Comparison of ENCODE assay signal across 14 cellular contexts in the genomic region with DNA sequence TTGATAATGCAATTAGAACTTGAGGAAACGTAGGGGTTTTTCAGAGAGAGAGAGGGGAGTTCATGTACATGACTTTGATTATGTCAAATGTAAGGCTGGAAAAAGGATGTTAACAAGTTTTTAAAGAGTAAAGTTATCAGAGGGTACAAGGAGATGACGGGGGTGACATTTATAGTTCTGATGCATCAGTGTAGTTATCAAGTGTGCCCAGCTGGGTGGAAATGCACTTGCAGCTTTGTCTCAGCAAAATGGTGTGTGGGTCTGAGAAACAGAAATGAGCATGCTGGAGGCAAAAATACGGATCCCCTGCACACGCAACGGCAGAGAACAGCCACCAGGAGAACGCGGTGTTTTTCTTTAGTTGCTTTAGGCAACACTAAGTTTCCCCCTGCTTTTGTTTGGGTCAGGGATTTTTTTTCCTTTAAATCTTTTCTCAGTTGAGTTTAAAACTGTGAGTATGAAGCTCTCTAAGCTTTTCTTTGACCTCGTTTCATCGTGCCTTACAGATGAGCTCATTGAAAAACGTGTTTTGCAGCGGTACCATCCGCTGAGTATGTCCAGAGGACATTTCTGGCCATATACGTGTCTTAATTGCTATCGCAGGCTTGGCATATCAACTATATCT.
DNase-seq lines count a peak whose midpoint lies in the region; ATAC-seq, FAIRE-seq and TF ChIP-seq lines count a peak whose summit lies in the region.
"Had no signal": no experiment of that assay in that cellular context is flagged by ENCODE, and none has a peak within 500 bp of the region (broad histone marks: within the 10 kb centered on the region; RNA-seq: fewer than 3 reads in every experiment).

No MANE protein-coding gene starts in this region.

- H3K4me2 ChIP-seq in astrocyte (ENCODE audit: low read length): peak overlapping the region; percentile 1

- no peaks in the 10 kb centered on the region for H3K4me1 ChIP-seq in astrocyte (ENCODE audit: insufficient read depth, low read length)
- H3K4me1 ChIP-seq: Caco-2 had no signal

- no peak overlapping the region for H3K27ac Mint-ChIP-seq in astrocyte (ENCODE audit: unreplicated experiment)
- H3K27ac Mint-ChIP-seq in activated CD4-positive, alpha-beta T cell treated with anti-CD3 and anti-CD28 coated beads, Interleukin-2, amount 10 ng/mL, durations not matched to agents 24 days and 14 days: no peak overlapping the region
- H3K27ac Mint-ChIP-seq in activated CD8-positive, alpha-beta memory T cell treated with anti-CD3 and anti-CD28 coated beads, Interleukin-2, amount 10 ng/mL, durations not matched to agents 7 days and 5 days: no peak overlapping the region
- H3K27ac Mint-ChIP-seq: naive B cell had no signal

- no peak for TF ChIP-seq CTCF in astrocyte (IDR thresholded peaks at IDR 0.05; ENCODE audit: insufficient read depth, low read depth, low read length)

- H3K36me3 ChIP-seq in astrocyte (ENCODE audit: insufficient read depth, low read length): no peaks in the 10 kb centered on the region

- peak; percentile 46 for ATAC-seq in left ventricle myocardium superior
- no peak for ATAC-seq in activated CD8-positive, alpha-beta memory T cell treated with anti-CD3 and anti-CD28 coated beads, Interleukin-2, amount 10 ng/mL, durations not matched to agents 7 days and 5 days

- H3K4me3 Mint-ChIP-seq in astrocyte (ENCODE audit: unreplicated experiment): no peak overlapping the region
- no peak overlapping the region for H3K4me3 Mint-ChIP-seq in activated CD4-positive, alpha-beta T cell treated with anti-CD3 and anti-CD28 coated beads, Interleukin-2, amount 10 ng/mL, durations not matched to agents 24 days and 14 days
- H3K4me3 Mint-ChIP-seq in activated CD8-positive, alpha-beta memory T cell treated with anti-CD3 and anti-CD28 coated beads, Interleukin-2, amount 10 ng/mL, durations not matched to agents 7 days and 5 days: no peak overlapping the region
- H3K4me3 Mint-ChIP-seq: naive B cell had no signal

- no peaks in the 10 kb centered on the region for H3K36me3 Mint-ChIP-seq in astrocyte (ENCODE audit: low read depth, unreplicated experiment)
- no peaks in the 10 kb centered on the region for H3K36me3 Mint-ChIP-seq in activated CD4-positive, alpha-beta T cell treated with anti-CD3 and anti-CD28 coated beads, Interleukin-2, amount 10 ng/mL, durations not matched to agents 24 days and 14 days (ENCODE audit: low read depth)
- H3K36me3 Mint-ChIP-seq in activated CD8-positive, alpha-beta memory T cell treated with anti-CD3 and anti-CD28 coated beads, Interleukin-2, amount 10 ng/mL, durations not matched to agents 7 days and 5 days: no peaks in the 10 kb centered on the region

- DNase-seq in GM03348 (ENCODE audit: low spot score) (peak; percentile 66), astrocyte (ENCODE audit: low read depth) (peak; percentile 32), left ventricle myocardium superior (no peak), skeletal muscle cell (ENCODE audit: low read depth) (peak; percentile 41), urothelium cell line (ENCODE audit: low spot score) (no peak), middle frontal gyrus (ENCODE audit: extremely low spot score, low spot score) (no peak)
- DNase-seq in activated CD4-positive, alpha-beta T cell treated with anti-CD3 and anti-CD28 coated beads, Interleukin-2, amount 10 ng/mL, durations not matched to agents 24 days and 14 days: no peak
- no peak for DNase-seq in activated CD8-positive, alpha-beta memory T cell treated with anti-CD3 and anti-CD28 coated beads, Interleukin-2, amount 10 ng/mL, durations not matched to agents 7 days and 5 days
- DNase-seq: aorta; Caco-2; naive B cell; NCI-H748 treated with DMSO at 0.1 percent for 48 hours; stimulated activated CD4-positive, alpha-beta T cell treated with anti-CD3 and anti-CD28 coated beads, Interleukin-2, amount 100 ng/mL, for 24 hours; SW 1271 had no signal

- H3K79me2 ChIP-seq in astrocyte (ENCODE audit: insufficient read depth, low read length): no peaks in the 10 kb centered on the region

- FAIRE-seq in astrocyte (lab: Jason Lieb, UNC) (peak; percentile 54), urothelium cell line (lab: Jason Lieb, UNC) (no peak)

- H3K9me3 ChIP-seq in astrocyte (ENCODE audit: insufficient read depth, low read depth, low read length): no peaks in the 10 kb centered on the region
- H3K9me3 ChIP-seq: Caco-2 had no signal

- no peaks in the 10 kb centered on the region for H3K27me3 Mint-ChIP-seq in astrocyte (ENCODE audit: low read depth, unreplicated experiment)
- no peaks in the 10 kb centered on the region for H3K27me3 Mint-ChIP-seq in activated CD4-positive, alpha-beta T cell treated with anti-CD3 and anti-CD28 coated beads, Interleukin-2, amount 10 ng/mL, durations not matched to agents 24 days and 14 days
- no peaks in the 10 kb centered on the region for H3K27me3 Mint-ChIP-seq in activated CD8-positive, alpha-beta memory T cell treated with anti-CD3 and anti-CD28 coated beads, Interleukin-2, amount 10 ng/mL, durations not matched to agents 7 days and 5 days

- CTCF ChIA-PET in activated CD8-positive, alpha-beta memory T cell treated with anti-CD3 and anti-CD28 coated beads, Interleukin-2, amount 10 ng/mL, durations not matched to agents 7 days and 5 days (lab: Charles Lee): interaction anchor here (0.7 kb wide), 1 partner anchor 15 kb away, joined by 3 read pairs; no protein-coding TSS in a partner anchor

- intact Hi-C loops in left ventricle myocardium superior (cut with micrococcal nuclease): no loop called here
- intact Hi-C loops in activated CD4-positive, alpha-beta T cell treated with anti-CD3 and anti-CD28 coated beads, Interleukin-2, amount 10 ng/mL, durations not matched to agents 24 days and 14 days (cut with micrococcal nuclease): no loop called here

- peak overlapping the region; percentile 16 for H3K27ac ChIP-seq in astrocyte (ENCODE audit: low read depth, low read length)

- H3K9ac ChIP-seq in astrocyte (ENCODE audit: low read length): no peak overlapping the region

- no peaks in the 10 kb centered on the region for H3K27me3 ChIP-seq in astrocyte (ENCODE audit: insufficient read depth, low read length)

- no peak overlapping the region for H3K4me3 ChIP-seq in astrocyte (ENCODE audit: insufficient read depth, low read depth, low read length)
- H3K4me3 ChIP-seq in skeletal muscle cell (ENCODE audit: low read depth, low read length): no peak overlapping the region

- H3K4me1 Mint-ChIP-seq in astrocyte (ENCODE audit: low read depth, unreplicated experiment): peaks cover 2% of the 10 kb centered on the region
- H3K4me1 Mint-ChIP-seq in activated CD4-positive, alpha-beta T cell treated with anti-CD3 and anti-CD28 coated beads, Interleukin-2, amount 10 ng/mL, durations not matched to agents 24 days and 14 days: no peaks in the 10 kb centered on the region
- no peaks in the 10 kb centered on the region for H3K4me1 Mint-ChIP-seq in activated CD8-positive, alpha-beta memory T cell treated with anti-CD3 and anti-CD28 coated beads, Interleukin-2, amount 10 ng/mL, durations not matched to agents 7 days and 5 days
- H3K4me1 Mint-ChIP-seq: naive B cell had no signal

- no peak overlapping the region for H2AFZ ChIP-seq in astrocyte (ENCODE audit: low read depth, low read length)

- H4K20me1 ChIP-seq in astrocyte (ENCODE audit: insufficient read depth, low read length): no peaks in the 10 kb centered on the region

- H3K9me3 Mint-ChIP-seq in astrocyte (ENCODE audit: unreplicated experiment): no peaks in the 10 kb centered on the region
- no peaks in the 10 kb centered on the region for H3K9me3 Mint-ChIP-seq in activated CD4-positive, alpha-beta T cell treated with anti-CD3 and anti-CD28 coated beads, Interleukin-2, amount 10 ng/mL, durations not matched to agents 24 days and 14 days
- H3K9me3 Mint-ChIP-seq in activated CD8-positive, alpha-beta memory T cell treated with anti-CD3 and anti-CD28 coated beads, Interleukin-2, amount 10 ng/mL, durations not matched to agents 7 days and 5 days (ENCODE audit: low read depth): no peaks in the 10 kb centered on the region

Comparison
In these comparisons a context has a peak if more than half of its experiments do, and no peak if none do; other contexts are left out.
1. DNase-seq: peak in GM03348 (single experiment), astrocyte (single experiment) and skeletal muscle cell (single experiment); none in left ventricle myocardium superior (single experiment), activated CD4-positive, alpha-beta T cell treated with anti-CD3 and anti-CD28 coated beads, Interleukin-2, amount 10 ng/mL, durations not matched to agents 24 days and 14 days (single experiment), activated CD8-positive, alpha-beta memory T cell treated with anti-CD3 and anti-CD28 coated beads, Interleukin-2, amount 10 ng/mL, durations not matched to agents 7 days and 5 days (single experiment), urothelium cell line (single experiment) and middle frontal gyrus (single experiment).